In genomic region chr22:35905894-35906293, GRCh38 we compare ENCODE assay signal across 19 cellular contexts.
"Had no signal": no experiment of that assay in that cellular context is flagged by ENCODE, and none has a peak within 500 bp of the region (broad histone marks: within the 10 kb centered on the region; RNA-seq: fewer than 3 reads in every experiment).

No MANE protein-coding gene starts in this region.

- H3K9ac ChIP-seq: parathyroid adenoma had no signal

- H2AFZ ChIP-seq: parathyroid adenoma had no signal

- DNase-seq: activated CD8-positive, alpha-beta memory T cell treated with anti-CD3 and anti-CD28 coated beads for 24 hours; activated CD8-positive, alpha-beta memory T cell treated with anti-CD3 and anti-CD28 coated beads, Interleukin-2, amount 50 U/mL, for 4 hours; activated naive CD8-positive, alpha-beta T cell treated with anti-CD3 and anti-CD28 coated beads for 36 hours; activated T-cell treated with anti-CD3 and anti-CD28 coated beads, Interleukin-2, amount 50 U/mL, for 24 hours; amniotic stem cell; foreskin melanocyte; glutamatergic neuron; hypothalamus; mucosa of descending colon; nucleus accumbens; sigmoid colon; stimulated activated CD4-positive, alpha-beta T cell treated with anti-CD3 and anti-CD28 coated beads, Interleukin-2, amount 100 ng/mL, for 48 hours; stimulated activated CD8-positive, alpha-beta memory T cell treated with anti-CD3 and anti-CD28 coated beads, Interleukin-4, amount 100 ng/mL, for 48 hours; stimulated activated naive B cell treated with anti-CD40 and anti-IgM and Interleukin-4, amounts not matched to agents 10 μg/mL and 1 μg/mL and 100 μg/mL, for 72 hours; T-helper 9 cell; upper lobe of left lung had no signal

- H3K27ac ChIP-seq: parathyroid adenoma, sigmoid colon, upper lobe of left lung had no signal

- H3K36me3 ChIP-seq: sigmoid colon, upper lobe of left lung had no signal

- H3K4me3 ChIP-seq: mucosa of descending colon, sigmoid colon, upper lobe of left lung had no signal

- H3K27me3 ChIP-seq: sigmoid colon, upper lobe of left lung had no signal

- H3K9me3 ChIP-seq: mucosa of descending colon, sigmoid colon, upper lobe of left lung had no signal

- ATAC-seq: activated T-helper 17 cell treated with anti-CD3 and anti-CD28 coated beads, Interleukin-2, amount 50 U/mL, for 72 hours; mucosa of descending colon; stimulated activated naive B cell treated with anti-CD40 and anti-IgM and Interleukin-4, amounts not matched to agents 10 μg/mL and 1 μg/mL and 100 μg/mL, for 72 hours; WTC11 had no signal
